Comparison of ENCODE assay signal across 8 cellular contexts in the genomic region with DNA sequence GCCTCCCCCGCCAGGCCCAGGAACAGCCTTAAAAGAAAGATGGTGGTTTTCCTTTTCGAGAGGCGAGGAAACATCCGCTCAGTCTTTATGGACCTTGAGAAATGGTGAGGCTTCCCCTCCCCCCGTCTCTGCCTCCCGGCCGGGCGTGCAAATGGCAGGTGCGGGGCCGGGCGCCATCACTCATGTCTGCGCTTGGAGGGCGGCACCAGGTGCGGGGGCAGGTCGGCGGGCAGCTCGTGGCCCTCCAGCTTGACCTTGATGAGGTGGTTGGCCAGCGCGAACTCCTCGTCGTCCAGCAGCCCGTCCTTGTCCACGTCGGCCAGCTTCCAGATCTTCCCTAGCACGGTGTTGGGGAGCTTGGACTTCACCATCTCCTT. TPM values are rescaled to one million over a fixed set of nuclear protein-coding genes. Genes with fewer than 3 reads are reported as not detected.
A peak's percentile ranks its signal among the peaks of the same experiment; 100 is the strongest.
DNase-seq lines count a peak whose midpoint lies in the region; ATAC-seq, FAIRE-seq and TF ChIP-seq lines count a peak whose summit lies in the region.
"Had no signal": no experiment of that assay in that cellular context is flagged by ENCODE, and none has a peak within 500 bp of the region (broad histone marks: within the 10 kb centered on the region; RNA-seq: fewer than 3 reads in every experiment).

No MANE protein-coding gene starts in this region.

- ATAC-seq in GM18502 (IDR thresholded peaks at IDR 0.05; ENCODE audit: poor library complexity, unreplicated experiment): no peak

- H3K4me2 ChIP-seq in endothelial cell of umbilical vein (ENCODE audit: insufficient read depth, low read length): no peak overlapping the region
- H3K4me2 ChIP-seq: KMS-11 had no signal

- H2AFZ ChIP-seq in endothelial cell of umbilical vein (ENCODE audit: low read depth, low read length): no peak overlapping the region

- peaks cover 54% of the 10 kb centered on the region for H3K36me3 Mint-ChIP-seq in activated naive CD4-positive, alpha-beta T cell treated with anti-CD3 and anti-CD28 coated beads for 36 hours (ENCODE audit: low read depth)

- H3K4me1 ChIP-seq in endothelial cell of umbilical vein (ENCODE audit: control insufficient read depth, extremely low read depth, insufficient read depth, low read length): peaks cover 37% of the 10 kb centered on the region
- peaks cover 24 to 90% (median 83%) of the 10 kb centered on the region in 5 donors for H3K4me1 ChIP-seq in subcutaneous abdominal adipose tissue (ENCODE audit: control insufficient read depth in 5 of 5, insufficient read depth in 5 of 5, low read length in 5 of 5)

- no peak for DNase-seq in activated naive CD4-positive, alpha-beta T cell treated with anti-CD3 and anti-CD28 coated beads for 36 hours
- DNase-seq in activated naive CD4-positive, alpha-beta T cell (lab: John Stamatoyannopoulos, UW): no peak
- no peak for DNase-seq in endothelial cell of umbilical vein (ENCODE audit: low read depth, low spot score)
- DNase-seq in Kasumi-1 (lab: John Stamatoyannopoulos, UW): no peak
- DNase-seq: foreskin keratinocyte had no signal

- H3K36me3 ChIP-seq in endothelial cell of umbilical vein (ENCODE audit: control insufficient read depth in 2 of 2, extremely low read depth in 1 of 2, insufficient read depth in 2 of 2, low read length in 2 of 2): peaks cover 0 to 13% of the 10 kb centered on the region in 2 experiments
- peaks cover 0 to 65% (median 46%) of the 10 kb centered on the region in 5 donors for H3K36me3 ChIP-seq in subcutaneous abdominal adipose tissue (ENCODE audit: control insufficient read depth in 5 of 5, insufficient read depth in 5 of 5, low read length in 5 of 5)

- no peak for TF ChIP-seq CTCF in endothelial cell of umbilical vein (IDR thresholded peaks at IDR 0.05; ENCODE audit: extremely low read depth in 1 of 2, insufficient read depth in 1 of 2, low read depth in 1 of 2, low read length in 2 of 2)

- dilution Hi-C loops in endothelial cell of umbilical vein (cut with MboI; ENCODE audit: extremely low pct_ligation_motif_present, low sequenced_read_pairs): no loop called here

- H3K27me3 ChIP-seq in endothelial cell of umbilical vein (ENCODE audit: control insufficient read depth in 2 of 2, insufficient read depth in 2 of 2, low read length in 2 of 2) (no peaks in the 10 kb centered on the region), subcutaneous abdominal adipose tissue (ENCODE audit: control insufficient read depth in 5 of 5, insufficient read depth in 4 of 5, low read length in 5 of 5) (peaks cover 0 to 2% (median 0%) of the 10 kb centered on the region in 5 donors)
- H3K27me3 ChIP-seq: foreskin keratinocyte had no signal

- no peaks in the 10 kb centered on the region for H3K27me3 Mint-ChIP-seq in activated naive CD4-positive, alpha-beta T cell treated with anti-CD3 and anti-CD28 coated beads for 36 hours (ENCODE audit: low read depth)

- intact Hi-C loops in activated naive CD4-positive, alpha-beta T cell treated with anti-CD3 and anti-CD28 coated beads for 36 hours (cut with micrococcal nuclease): no loop called here
- intact Hi-C loops in endothelial cell of umbilical vein (cut with micrococcal nuclease): loop anchor here (2.0 kb wide), 1 partner anchor 63 kb away; a partner anchor contains a TSS

- H3K9me3 Mint-ChIP-seq in activated naive CD4-positive, alpha-beta T cell treated with anti-CD3 and anti-CD28 coated beads for 36 hours: no peaks in the 10 kb centered on the region

- H3K9ac ChIP-seq in endothelial cell of umbilical vein (replicated peaks; ENCODE audit: extremely low read depth, insufficient read depth, low read length): no peak overlapping the region
- no peak overlapping the region for H3K9ac ChIP-seq in subcutaneous abdominal adipose tissue (ENCODE audit: low read length in 5 of 5)
- H3K9ac ChIP-seq: KMS-11 had no signal

- FAIRE-seq in endothelial cell of umbilical vein (lab: Jason Lieb, UNC): no peak

- no peak overlapping the region for H3K4me3 Mint-ChIP-seq in activated naive CD4-positive, alpha-beta T cell treated with anti-CD3 and anti-CD28 coated beads for 36 hours

- no peaks in the 10 kb centered on the region for H3K9me1 ChIP-seq in endothelial cell of umbilical vein (replicated peaks; ENCODE audit: control insufficient read depth, extremely low read depth, insufficient read depth, low read length)

- peaks cover 23% of the 10 kb centered on the region for H3K79me2 ChIP-seq in endothelial cell of umbilical vein (ENCODE audit: control insufficient read depth, insufficient read depth, low read length)

- POLR2A ChIA-PET in endothelial cell of umbilical vein (lab: Charles Lee): interaction anchor here (1.0 to 2.8 kb wide), 4 partner anchors 10 to 24 kb away, joined by 3 to 18 read pairs (median 11); a partner anchor contains a TSS

- peak overlapping the region; percentile 24 for H3K27ac Mint-ChIP-seq in activated naive CD4-positive, alpha-beta T cell treated with anti-CD3 and anti-CD28 coated beads for 36 hours

- no peak for TF ChIP-seq POLR2A in endothelial cell of umbilical vein (IDR thresholded peaks at IDR 0.05; ENCODE audit: low read depth, low read length)

- H4K20me1 ChIP-seq in endothelial cell of umbilical vein (replicated peaks; ENCODE audit: control insufficient read depth, extremely low read depth, insufficient read depth, low read length): no peaks in the 10 kb centered on the region

- H3K9me3 ChIP-seq in endothelial cell of umbilical vein (replicated peaks; ENCODE audit: control insufficient read depth, insufficient read depth, low read length) (no peaks in the 10 kb centered on the region), subcutaneous abdominal adipose tissue (ENCODE audit: control insufficient read depth in 5 of 5, low read length in 5 of 5) (no peaks in the 10 kb centered on the region)

- CTCF ChIA-PET in activated naive CD4-positive, alpha-beta T cell treated with anti-CD3 and anti-CD28 coated beads for 36 hours (lab: Charles Lee): interaction anchor here (14.4 to 32.9 kb wide), 2 partner anchors 9 to 33 kb away, joined by 288 to 992 read pairs; a partner anchor contains a TSS
- CTCF ChIA-PET in endothelial cell of umbilical vein (lab: Charles Lee): interaction anchor here (1.7 to 9.1 kb wide), 4 partner anchors 10 to 34 kb away, joined by 7 to 101 read pairs (median 44); a partner anchor contains a TSS

- H3K4me1 Mint-ChIP-seq in activated naive CD4-positive, alpha-beta T cell treated with anti-CD3 and anti-CD28 coated beads for 36 hours (ENCODE audit: low read depth): peaks cover 94% of the 10 kb centered on the region

- peak overlapping the region; percentile 74 for H3K27ac ChIP-seq in endothelial cell of umbilical vein (ENCODE audit: insufficient read depth, low read depth, low read length)
- peak overlapping the region; percentile 83 for H3K27ac ChIP-seq in subcutaneous abdominal adipose tissue (ENCODE audit: low read depth, low read length)
- H3K27ac ChIP-seq: foreskin keratinocyte had no signal

- BruUV-seq in endothelial cell of umbilical vein (replicated peaks; lab: Mats Ljungman, UMichigan): no TSS peak

- H3K4me3 ChIP-seq in endothelial cell of umbilical vein (replicated peaks in 1 of 3; ENCODE audit: insufficient read depth in 1 of 3, low read depth in 1 of 3, low read length in 3 of 3) (no peak overlapping the region), subcutaneous abdominal adipose tissue (ENCODE audit: low read depth in 1 of 5, low read length in 5 of 5) (peak overlapping the region in 3 of 5 donors; percentile 12 to 47 (median 24))

RNA-seq across cellular contexts. Expression of a gene that starts 9.7 kb away (rescaled TPM):
- under 1 TPM; 0.32 to 0.41 TPM for total RNA-seq in activated naive CD4-positive, alpha-beta T cell treated with anti-CD3 and anti-CD28 coated beads for 36 hours
- 0.42 and 0.62 TPM in 2 replicates for total RNA-seq in endothelial cell of umbilical vein
- 0.13 and 0.19 TPM in 2 replicates for polyA plus RNA-seq in endothelial cell of umbilical vein
- polyA plus RNA-seq in endothelial cell of umbilical vein (2011; cell fraction: cytosol; rRNA removed): 0.14 and 0.16 TPM in 2 replicates
- polyA plus RNA-seq in endothelial cell of umbilical vein (2011; cell fraction: nucleus; rRNA removed): 0.49 and 0.57 TPM in 2 replicates
- polyA plus RNA-seq in endothelial cell of umbilical vein (2012): 0.27 and 0.33 TPM in 2 replicates
- 0.17 and 0.32 TPM in 2 replicates for polyA minus RNA-seq in endothelial cell of umbilical vein
- polyA minus RNA-seq in endothelial cell of umbilical vein (2011; cell fraction: cytosol; rRNA and poly(A)+ RNA removed): 2.3 TPM
- polyA minus RNA-seq in endothelial cell of umbilical vein (2011; cell fraction: nucleus; rRNA and poly(A)+ RNA removed): 0.24 and 0.34 TPM in 2 replicates

RNA-seq across cellular contexts. Expression of a gene that starts 24.3 kb away (rescaled TPM):
- total RNA-seq in activated naive CD4-positive, alpha-beta T cell treated with anti-CD3 and anti-CD28 coated beads for 36 hours: 100 to 1,000 TPM; 124 to 132 TPM
- 98.0 and 109 TPM in 2 replicates for total RNA-seq in endothelial cell of umbilical vein
- polyA plus RNA-seq in endothelial cell of umbilical vein: 136 and 140 TPM in 2 replicates
- polyA plus RNA-seq in endothelial cell of umbilical vein (2011; cell fraction: cytosol; rRNA removed): 109 and 112 TPM in 2 replicates
- polyA plus RNA-seq in endothelial cell of umbilical vein (2011; cell fraction: nucleus; rRNA removed): 91.7 and 102 TPM in 2 replicates
- 101 and 131 TPM in 2 replicates for polyA plus RNA-seq in endothelial cell of umbilical vein (2012)
- polyA minus RNA-seq in endothelial cell of umbilical vein: 136 and 168 TPM in 2 replicates
- polyA minus RNA-seq in endothelial cell of umbilical vein (2011; cell fraction: cytosol; rRNA and poly(A)+ RNA removed): 41.1 TPM
- polyA minus RNA-seq in endothelial cell of umbilical vein (2011; cell fraction: nucleus; rRNA and poly(A)+ RNA removed): 35.6 and 63.3 TPM in 2 replicates

RNA-seq across cellular contexts. Expression of a gene that starts 43.8 kb away (rescaled TPM):
- 10 to 100 TPM; 23.9 TPM for total RNA-seq in activated naive CD4-positive, alpha-beta T cell treated with anti-CD3 and anti-CD28 coated beads for 36 hours
- total RNA-seq in endothelial cell of umbilical vein: 41.1 and 41.6 TPM in 2 replicates
- 43.1 and 48.8 TPM in 2 replicates for polyA plus RNA-seq in endothelial cell of umbilical vein
- 28.8 and 36.8 TPM in 2 replicates for polyA plus RNA-seq in endothelial cell of umbilical vein (2011; cell fraction: cytosol; rRNA removed)
- polyA plus RNA-seq in endothelial cell of umbilical vein (2011; cell fraction: nucleus; rRNA removed): 60.0 and 60.6 TPM in 2 replicates
- 36.0 and 40.6 TPM in 2 replicates for polyA plus RNA-seq in endothelial cell of umbilical vein (2012)
- 25.7 and 26.5 TPM in 2 replicates for polyA minus RNA-seq in endothelial cell of umbilical vein
- polyA minus RNA-seq in endothelial cell of umbilical vein (2011; cell fraction: cytosol; rRNA and poly(A)+ RNA removed): 30.1 TPM
- 12.9 and 19.6 TPM in 2 replicates for polyA minus RNA-seq in endothelial cell of umbilical vein (2011; cell fraction: nucleus; rRNA and poly(A)+ RNA removed)

RNA-seq across cellular contexts. Expression of a gene that starts 51.1 kb away (rescaled TPM):
- total RNA-seq in activated naive CD4-positive, alpha-beta T cell treated with anti-CD3 and anti-CD28 coated beads for 36 hours: 10 to 100 TPM; 69.5 to 73.9 TPM
- 43.3 and 48.5 TPM in 2 replicates for total RNA-seq in endothelial cell of umbilical vein
- polyA plus RNA-seq in endothelial cell of umbilical vein: 44.0 and 51.6 TPM in 2 replicates
- 45.1 and 45.7 TPM in 2 replicates for polyA plus RNA-seq in endothelial cell of umbilical vein (2011; cell fraction: cytosol; rRNA removed)
- polyA plus RNA-seq in endothelial cell of umbilical vein (2011; cell fraction: nucleus; rRNA removed): 109 and 123 TPM in 2 replicates
- polyA plus RNA-seq in endothelial cell of umbilical vein (2012): 38.6 and 49.2 TPM in 2 replicates
- polyA minus RNA-seq in endothelial cell of umbilical vein: 46.8 and 52.0 TPM in 2 replicates
- polyA minus RNA-seq in endothelial cell of umbilical vein (2011; cell fraction: cytosol; rRNA and poly(A)+ RNA removed): 18.9 TPM
- 23.0 and 36.3 TPM in 2 replicates for polyA minus RNA-seq in endothelial cell of umbilical vein (2011; cell fraction: nucleus; rRNA and poly(A)+ RNA removed)

Comparison
In these comparisons a context has a peak if more than half of its experiments do, and no peak if none do; other contexts are left out.
1. H3K4me3 ChIP-seq: peak in subcutaneous abdominal adipose tissue (3 of 5); none in endothelial cell of umbilical vein (0 of 3).